ENCODE assay signal across 8 cellular contexts in the genomic region with DNA sequence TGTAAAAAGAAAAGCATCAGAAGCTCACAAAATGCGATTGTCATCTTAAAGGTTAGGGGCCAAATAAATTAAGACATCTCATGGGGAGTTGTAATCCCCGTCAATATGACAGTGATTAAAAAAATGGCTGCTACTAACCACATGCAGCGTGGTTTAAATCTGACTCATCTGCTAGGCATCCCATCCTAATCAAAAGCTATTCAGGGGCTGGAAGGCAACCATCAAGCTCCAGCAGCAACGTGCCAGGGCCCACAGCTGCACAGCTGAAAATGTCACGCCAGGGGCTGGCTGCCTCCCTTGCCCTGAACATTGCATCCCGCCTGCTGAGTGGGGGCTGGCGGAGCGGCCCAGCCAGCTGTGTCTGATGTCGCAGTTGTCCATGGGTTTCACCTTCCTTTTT.
DNase-seq lines count a peak whose midpoint lies in the region; ATAC-seq and TF ChIP-seq lines count a peak whose summit lies in the region.

No MANE protein-coding gene starts in this region.

- H3K27ac ChIP-seq in RWPE1, result peak overlapping the region; percentile 75

- POLR2A ChIA-PET in RWPE1 (lab: Yijun Ruan, JAX; ENCODE audit: low non-redundant PET), result interaction anchor here (0.5 kb wide), 1 partner anchor 327 kb away, joined by 4 read pairs; no protein-coding TSS in a partner anchor

- H3K4me3 ChIP-seq in fibroblast of villous mesenchyme (ENCODE audit: low read depth, low read length), result no peak overlapping the region

- DNase-seq in Caki2 (ENCODE audit: low read depth) (peak; percentile 95), RWPE1 (ENCODE audit: low spot score) (peak; percentile 89), fibroblast of villous mesenchyme (ENCODE audit: low read depth) (peak; percentile 90), non-pigmented ciliary epithelial cell (ENCODE audit: low read depth) (peak; percentile 93), NK-92 (lab: John Stamatoyannopoulos, UW; ENCODE audit: unreplicated experiment) (no peak), erythroblast (lab: John Stamatoyannopoulos, UW) (no peak)
- DNase-seq in activated effector memory CD4-positive, alpha-beta T cell treated with Interleukin-2 at 50 U/mL for 16 hours, result no peak

- TF ChIP-seq CTCF in RWPE1 (conservative IDR thresholded peaks at IDR 0.05; ENCODE audit: low read depth) (no peak), fibroblast of villous mesenchyme (IDR thresholded peaks at IDR 0.05; ENCODE audit: insufficient read depth, low read depth, low read length) (no peak)

- in situ Hi-C loops in Caki2 (cut with HindIII; ENCODE audit: low pct_unique_long_range_greater_than_20kb, low sequenced_read_pairs), result no loop called here

- CTCF ChIA-PET in RWPE1 (lab: Yijun Ruan, JAX), result interaction anchor here (0.6 to 1.7 kb wide), 4 partner anchors 11 to 51 kb away, joined by 3 to 6 read pairs (median 4); no protein-coding TSS in a partner anchor

- ATAC-seq in activated CD4-positive, CD25-positive, alpha-beta regulatory T cell treated with anti-CD3 and anti-CD28 coated beads, Interleukin-2, amount 50 U/mL, for 24 hours, result no peak

- TF ChIP-seq POLR2A in erythroblast (IDR thresholded peaks at IDR 0.05; ENCODE audit: low read length), result no peak

Comparison
In these comparisons a context has a peak if more than half of its experiments do, and no peak if none do; other contexts are left out.
1. DNase-seq: peak in Caki2 (single experiment), RWPE1 (single experiment), fibroblast of villous mesenchyme (single experiment) and non-pigmented ciliary epithelial cell (single experiment); none in activated effector memory CD4-positive, alpha-beta T cell treated with Interleukin-2 at 50 U/mL for 16 hours (single experiment), NK-92 (single experiment) and erythroblast (0 of 2).